In the genomic region with DNA sequence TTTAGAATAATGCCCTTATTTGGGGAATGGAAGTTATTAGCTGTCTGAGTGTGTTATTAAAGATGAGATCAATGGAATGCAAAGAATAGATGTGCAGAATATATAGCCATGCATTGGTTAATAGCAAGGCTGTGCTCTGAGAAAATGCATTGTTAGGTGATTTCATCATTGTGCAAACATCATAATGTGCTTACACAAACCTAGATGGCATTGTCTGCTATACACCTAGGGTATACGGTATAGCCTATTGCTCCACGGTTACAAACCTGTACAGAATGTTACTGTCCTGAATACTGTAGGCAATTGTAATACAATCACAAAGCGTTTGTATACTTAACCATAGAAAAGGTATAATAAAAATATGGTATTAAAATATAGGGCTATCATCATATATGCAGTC, we compare ENCODE assay signal across 23 cellular contexts. TPM values are rescaled to one million over a fixed set of nuclear protein-coding genes. Genes with fewer than 3 reads are reported as not detected.
A peak's percentile ranks its signal among the peaks of the same experiment; 100 is the strongest.
DNase-seq lines count a peak whose midpoint lies in the region; ATAC-seq, FAIRE-seq and TF ChIP-seq lines count a peak whose summit lies in the region.
"Had no signal": no experiment of that assay in that cellular context is flagged by ENCODE, and none has a peak within 500 bp of the region (broad histone marks: within the 10 kb centered on the region; RNA-seq: fewer than 3 reads in every experiment).

No MANE protein-coding gene starts in this region.

- no peak for ATAC-seq in GM18870 (IDR thresholded peaks at IDR 0.05; ENCODE audit: unreplicated experiment)
- no peak for ATAC-seq in HG02610 (IDR thresholded peaks at IDR 0.05; ENCODE audit: unreplicated experiment)

- FAIRE-seq in bronchial epithelial cell (lab: Jason Lieb, UNC) = no peak
- FAIRE-seq: G401.6, HTR-8/SVneo had no signal

- no peak for TF ChIP-seq CTCF in bronchial epithelial cell (IDR thresholded peaks at IDR 0.05; ENCODE audit: insufficient read depth, low read length, severe bottlenecking)

- DNase-seq in NCI-H345 (lab: John Stamatoyannopoulos, UW) (peak; percentile 20), NCI-H345 treated with DMSO at 0.1 percent for 48 hours (lab: John Stamatoyannopoulos, UW; ENCODE audit: unreplicated experiment) (no peak), HT-29 (ENCODE audit: low spot score) (peak; percentile 57), NCI-H2081 treated with DMSO at 0.1 percent for 48 hours (lab: John Stamatoyannopoulos, UW) (peak; percentile 58), bronchial epithelial cell (ENCODE audit: low read depth) (peak; percentile 75), Ammon's horn (ENCODE audit: low spot score) (no peak)
- DNase-seq: 8988T; BE2C; Calu3; CD4-positive, CD25-positive, alpha-beta regulatory T cell; H9; Karpas-422; MM.1S; NCI-H1092 treated with DMSO at 0.1 percent for 48 hours; NCI-H2029; NCI-H526; PC-9; T-helper 1 cell; T1000 had no signal

- no peak overlapping the region for H3K4me3 ChIP-seq in bronchial epithelial cell (ENCODE audit: low read depth, low read length)
- H3K4me3 ChIP-seq: PC-9 had no signal

- no peaks in the 10 kb centered on the region for H3K27me3 ChIP-seq in bronchial epithelial cell (ENCODE audit: control insufficient read depth, insufficient read depth, low read length)
- H3K27me3 ChIP-seq: BE2C had no signal

- H3K36me3 ChIP-seq in bronchial epithelial cell (ENCODE audit: control insufficient read depth, insufficient read depth, low read length) = no peaks in the 10 kb centered on the region
- H3K36me3 ChIP-seq: BE2C had no signal

RNA-seq across cellular contexts. Expression of a gene that starts 25.5 kb away (rescaled TPM):
- not detected in 2 replicates for total RNA-seq in HT-29 (2014; rRNA removed; shearing (Covaris generic))
- total RNA-seq in bronchial epithelial cell = not detected in 2 replicates
- total RNA-seq: Calu3; CD4-positive, CD25-positive, alpha-beta regulatory T cell; PC-9 had no signal

Comparison
In these comparisons a context has a peak if more than half of its experiments do, and no peak if none do; other contexts are left out.
1. DNase-seq: peak in NCI-H345 (single experiment), HT-29 (single experiment), NCI-H2081 treated with DMSO at 0.1 percent for 48 hours (single experiment) and bronchial epithelial cell (single experiment); none in NCI-H345 treated with DMSO at 0.1 percent for 48 hours (single experiment) and Ammon's horn (single experiment).